Comparison of ENCODE assay signal across 27 cellular contexts in genomic region chr13:64234255-64234654, GRCh38.
DNase-seq lines count a peak whose midpoint lies in the region; ATAC-seq and TF ChIP-seq lines count a peak whose summit lies in the region.
"Had no signal": no experiment of that assay in that cellular context is flagged by ENCODE, and none has a peak within 500 bp of the region (broad histone marks: within the 10 kb centered on the region; RNA-seq: fewer than 3 reads in every experiment).

No MANE protein-coding gene starts in this region.

- intact Hi-C loops in IMR-90 (cut with micrococcal nuclease) (no loop called here), uterus (cut with DNase I; ENCODE audit: low total_unique reads) (no loop called here)

- H3K14ac ChIP-seq in IMR-90 (replicated peaks; ENCODE audit: low read depth, low read length): no peak overlapping the region

- TF ChIP-seq POLR2A in IMR-90 (IDR thresholded peaks at IDR 0.05; ENCODE audit: low read depth, low read length): no peak
- TF ChIP-seq POLR2A in uterus (IDR thresholded peaks at IDR 0.05): no peak

- in situ Hi-C loops in IMR-90 (cut with MboI; ENCODE audit: low sequenced_read_pairs) (no loop called here), brain microvascular endothelial cell (cut with HindIII; ENCODE audit: low pct_ligation_motif_present, low sequenced_read_pairs) (no loop called here)

- no peak overlapping the region for H3K4me3 ChIP-seq in AG10803 (ENCODE audit: low read length)
- H3K4me3 ChIP-seq in IMR-90 (ENCODE audit: insufficient read depth, low read depth, low read length): no peak overlapping the region
- no peak overlapping the region for H3K4me3 ChIP-seq in brain microvascular endothelial cell (ENCODE audit: low read depth, low read length)
- no peak overlapping the region for H3K4me3 ChIP-seq in foreskin fibroblast (ENCODE audit: low read depth in 1 of 2, low read length in 2 of 2)
- no peak overlapping the region for H3K4me3 ChIP-seq in uterus
- H3K4me3 ChIP-seq: gastroesophageal sphincter, left ventricle myocardium inferior, right atrium auricular region, thoracic aorta had no signal

- no peak overlapping the region for H2AFZ ChIP-seq in IMR-90 (replicated peaks; ENCODE audit: low read length, poor library complexity)

- CTCF ChIA-PET in IMR-90 (lab: Yijun Ruan, JAX): interaction anchor here (0.7 kb wide), 1 partner anchor 1152 kb away, joined by 3 read pairs; no protein-coding TSS in a partner anchor

- no CpG with 5 or more reads among the region's 4 CpGs for WGBS in IMR-90 (ENCODE audit: extremely low coverage in 2 of 2, insufficient read length in 1 of 2), 2 experiments

- no peak overlapping the region for H2BK20ac ChIP-seq in IMR-90 (ENCODE audit: low read depth, low read length)

- dilution Hi-C loops in IMR-90 (cut with HindIII; ENCODE audit: low sequenced_read_pairs, unreplicated experiment): no loop called here

- peak; percentile 63 for DNase-seq in AG10803 (ENCODE audit: low read depth)
- DNase-seq in IMR-90: peak; percentile 65
- peak; percentile 73 for DNase-seq in brain microvascular endothelial cell
- peak; percentile 68 to 73 for DNase-seq in foreskin fibroblast
- DNase-seq in NCI-H526 (lab: John Stamatoyannopoulos, UW): no peak
- no peak for DNase-seq in uterus
- DNase-seq: activated CD4-positive, alpha-beta memory T cell treated with anti-CD3 and anti-CD28 coated beads for 36 hours; activated CD8-positive, alpha-beta memory T cell treated with anti-CD3 and anti-CD28 coated beads, Interleukin-2, amount 50 U/mL, for 48 hours; aorta; cerebellar nuclear complex; HFFc6; left ventricle myocardium inferior; natural killer cell; NCI-H1105; NCI-H1930; stimulated activated naive CD8-positive, alpha-beta T cell treated with anti-CD3 and anti-CD28 coated beads, Interleukin-15, Interleukin-2, amounts not matched to agents 100 U/mL and 50 U/mL, for 24 hours had no signal

- H3K18ac ChIP-seq in IMR-90 (ENCODE audit: low read depth, low read length): no peak overlapping the region

- no peak overlapping the region for H3K4ac ChIP-seq in IMR-90 (ENCODE audit: low read depth, low read length)

- no peak overlapping the region for H3K4me2 ChIP-seq in IMR-90 (ENCODE audit: low read depth, low read length)

- TF ChIP-seq CTCF in AG10803 (conservative IDR thresholded peaks at IDR 0.05; ENCODE audit: low read length) (no peak), IMR-90 (conservative IDR thresholded peaks at IDR 0.05; ENCODE audit: low read depth, low read length) (no peak), brain microvascular endothelial cell (IDR thresholded peaks at IDR 0.05; ENCODE audit: low read depth, low read length, missing control alignments) (no peak), foreskin fibroblast (IDR thresholded peaks at IDR 0.05; ENCODE audit: low read depth, low read length) (no peak), uterus (IDR thresholded peaks at IDR 0.05) (no peak)

- H3K36me3 ChIP-seq in IMR-90 (ENCODE audit: control insufficient read depth, insufficient read depth, low read length) (no peaks in the 10 kb centered on the region), brain microvascular endothelial cell (replicated peaks) (no peaks in the 10 kb centered on the region), uterus (no peaks in the 10 kb centered on the region)
- H3K36me3 ChIP-seq: gastroesophageal sphincter, left ventricle myocardium inferior, right atrium auricular region, thoracic aorta had no signal

- no peak overlapping the region for H4K91ac ChIP-seq in IMR-90 (ENCODE audit: insufficient read depth, low read depth, low read length)

- no peak overlapping the region for H2BK15ac ChIP-seq in IMR-90 (ENCODE audit: low read depth, low read length)

- no peak overlapping the region for H2BK5ac ChIP-seq in IMR-90 (ENCODE audit: low read depth, low read length, poor library complexity, severe bottlenecking)

- TF ChIP-seq RAD21 in IMR-90 (IDR thresholded peaks at IDR 0.05; ENCODE audit: low read length): no peak

- H3K27me3 ChIP-seq in IMR-90 (ENCODE audit: control insufficient read depth, insufficient read depth, low read length): no peaks in the 10 kb centered on the region
- no peaks in the 10 kb centered on the region for H3K27me3 ChIP-seq in brain microvascular endothelial cell (replicated peaks)
- H3K27me3 ChIP-seq in uterus: no peaks in the 10 kb centered on the region
- H3K27me3 ChIP-seq: gastroesophageal sphincter, right atrium auricular region had no signal

- H3K56ac ChIP-seq in IMR-90 (ENCODE audit: extremely low read depth, insufficient read depth, low read length): no peak overlapping the region

- POLR2A ChIA-PET in IMR-90 (lab: Charles Lee; ENCODE audit: unreplicated experiment): no interaction called here

- ATAC-seq in IMR-90 (ENCODE audit: low read depth) (no peak), GM21619 (IDR thresholded peaks at IDR 0.05; ENCODE audit: unreplicated experiment) (no peak), GM18858 (IDR thresholded peaks at IDR 0.05; ENCODE audit: unreplicated experiment) (no peak)
- ATAC-seq: activated CD4-positive, CD25-positive, alpha-beta regulatory T cell treated with anti-CD3 and anti-CD28 coated beads, Interleukin-2, amount 50 U/mL, for 24 hours; activated naive CD4-positive, alpha-beta T cell treated with anti-CD3 and anti-CD28 coated beads, Interleukin-2, amount 50 U/mL, for 72 hours; activated T-helper 17 cell treated with anti-CD3 and anti-CD28 coated beads, Interleukin-2, amount 50 U/mL, for 72 hours; gastroesophageal sphincter; natural killer cell; Right ventricle myocardium inferior; stimulated activated naive CD8-positive, alpha-beta T cell treated with anti-CD3 and anti-CD28 coated beads, Interleukin-15, Interleukin-2, amounts not matched to agents 100 U/mL and 50 U/mL, for 24 hours had no signal

- no peak overlapping the region for H3K23ac ChIP-seq in IMR-90 (ENCODE audit: low read depth, low read length)

- no peak overlapping the region for H3K9ac ChIP-seq in IMR-90 (ENCODE audit: low read depth, low read length)

- no peak overlapping the region for H4K8ac ChIP-seq in IMR-90 (ENCODE audit: low read depth in 2 of 2, low read length in 2 of 2)

- H4K5ac ChIP-seq in IMR-90 (ENCODE audit: low read depth, low read length): no peak overlapping the region

- no peak overlapping the region for H2BK120ac ChIP-seq in IMR-90 (ENCODE audit: low read depth, low read length)

- H2AK5ac ChIP-seq in IMR-90 (ENCODE audit: low read depth, low read length): no peak overlapping the region

- H3K27ac ChIP-seq in IMR-90 (ENCODE audit: insufficient read depth, low read length) (no peak overlapping the region), brain microvascular endothelial cell (no peak overlapping the region), uterus (no peak overlapping the region)
- H3K27ac ChIP-seq: C4-2B, epithelial cell of prostate, gastroesophageal sphincter, left ventricle myocardium inferior, right atrium auricular region, thoracic aorta had no signal

- no TSS peak for BruUV-seq in IMR-90 (replicated peaks; lab: Mats Ljungman, UMichigan)

- no peaks in the 10 kb centered on the region for H4K20me1 ChIP-seq in IMR-90 (ENCODE audit: insufficient read depth, low read length)

- H3K79me1 ChIP-seq in IMR-90 (ENCODE audit: low read depth in 1 of 2, low read length in 2 of 2): no peaks in the 10 kb centered on the region

- H2AK9ac ChIP-seq in IMR-90 (replicated peaks; ENCODE audit: low read depth, low read length, poor library complexity): no peak overlapping the region

- H3K9me3 ChIP-seq in IMR-90 (ENCODE audit: control insufficient read depth, insufficient read depth, low read length): no peaks in the 10 kb centered on the region
- no peaks in the 10 kb centered on the region for H3K9me3 ChIP-seq in uterus
- H3K9me3 ChIP-seq: gastroesophageal sphincter, right atrium auricular region, thoracic aorta had no signal

- no peaks in the 10 kb centered on the region for H3K4me1 ChIP-seq in IMR-90 (ENCODE audit: control insufficient read depth, insufficient read depth, low read length)
- no peaks in the 10 kb centered on the region for H3K4me1 ChIP-seq in uterus
- H3K4me1 ChIP-seq: gastroesophageal sphincter, left ventricle myocardium inferior, right atrium auricular region had no signal

- H3K9me1 ChIP-seq in IMR-90 (ENCODE audit: insufficient read depth, low read length): no peaks in the 10 kb centered on the region

TF ChIP-seq in IMR-90, 13 proteins besides CTCF, POLR2A, EP300 and RAD21:
- TF ChIP-seq MAFK (IDR thresholded peaks at IDR 0.05; ENCODE audit: low read depth, low read length) (no peak), CHD1 (IDR thresholded peaks at IDR 0.05; ENCODE audit: low read depth, low read length) (no peak), BHLHE40 (IDR thresholded peaks at IDR 0.05; ENCODE audit: low read depth, low read length) (no peak), CEBPB (IDR thresholded peaks at IDR 0.05; ENCODE audit: low read depth, low read length) (no peak), RFX5 (IDR thresholded peaks at IDR 0.05; ENCODE audit: low read depth, low read length) (no peak), USF2 (IDR thresholded peaks at IDR 0.05; ENCODE audit: low read depth, low read length) (no peak), NFE2L2 (IDR thresholded peaks at IDR 0.05; ENCODE audit: low read depth, low read length) (no peak), ELK1 (IDR thresholded peaks at IDR 0.05; ENCODE audit: borderline replicate concordance, low read depth, low read length) (no peak), MAZ (IDR thresholded peaks at IDR 0.05; ENCODE audit: borderline replicate concordance, low read depth, low read length) (no peak)
TF ChIP-seq in IMR-90: peak in this region for 0.

Comparison
In these comparisons a context has a peak if more than half of its experiments do, and no peak if none do; other contexts are left out.
1. DNase-seq: peak in AG10803 (single experiment), IMR-90 (single experiment), brain microvascular endothelial cell (single experiment) and foreskin fibroblast (2 of 2); none in NCI-H526 (0 of 2) and uterus (0 of 2).